ENCODE assay signal across 20 cellular contexts in genomic region chrX:54509401-54509800, GRCh38. TPM values are rescaled to one million over a fixed set of nuclear protein-coding genes. Genes with fewer than 3 reads are reported as not detected.
DNase-seq lines count a peak whose midpoint lies in the region; ATAC-seq and TF ChIP-seq lines count a peak whose summit lies in the region.
"Had no signal": no experiment of that assay in that cellular context is flagged by ENCODE, and none has a peak within 500 bp of the region (broad histone marks: within the 10 kb centered on the region; RNA-seq: fewer than 3 reads in every experiment).

No MANE protein-coding gene starts in this region.

- no peak overlapping the region for H3K9ac ChIP-seq in SK-N-MC (ENCODE audit: insufficient read length)

- DNase-seq in GM03348 (ENCODE audit: low spot score), result peak; percentile 20
- peak; percentile 18 for DNase-seq in SK-N-MC (ENCODE audit: low read depth, low spot score)
- DNase-seq in foreskin melanocyte, result peak; percentile 8
- DNase-seq in osteocyte (ENCODE audit: extremely low spot score, unreplicated experiment), result no peak
- DNase-seq in omental fat pad (ENCODE audit: low spot score), result no peak
- DNase-seq in RPMI8226, result no peak
- no peak for DNase-seq in kidney tubule cell (ENCODE audit: low spot score)
- DNase-seq: activated effector memory CD4-positive, alpha-beta T cell treated with Interleukin-2 at 50 U/mL for 16 hours; cortex of kidney; hypothalamus; KBM-7; kidney; psoas muscle; SIG-M5; stimulated activated CD4-positive, alpha-beta T cell treated with anti-CD3 and anti-CD28 coated beads, Interleukin-12 subunit alpha, Interleukin-12 subunit beta, amount 100 ng/mL, for 4 hours had no signal

- no peak overlapping the region for H3K4me3 Mint-ChIP-seq in osteocyte (ENCODE audit: unreplicated experiment)
- H3K4me3 Mint-ChIP-seq: brain; neural crest cell; T-helper 1 cell treated with Interleukin-12 subunit alpha and Interleukin-12 subunit beta and Interleukin-4 antibody, amounts not matched to agents 30 μg/mL and 1 μg/mL, for 36 hours; type B pancreatic cell had no signal

- H3K9me3 ChIP-seq in SK-N-MC (ENCODE audit: low read depth, low read length), result no peaks in the 10 kb centered on the region

- no peaks in the 10 kb centered on the region for H3K27me3 Mint-ChIP-seq in osteocyte (ENCODE audit: unreplicated experiment)
- H3K27me3 Mint-ChIP-seq: type B pancreatic cell had no signal

- peak overlapping the region; percentile 89 for H3K27ac ChIP-seq in SK-N-MC
- H3K27ac ChIP-seq: psoas muscle had no signal

- 0 out of 2 replicates have a peak overlapping the region, but pooled peaks have one; percentile 4 for H3K4me3 ChIP-seq in SK-N-MC
- H3K4me3 ChIP-seq: psoas muscle had no signal

- TF ChIP-seq CTCF in osteocyte (IDR thresholded peaks at IDR 0.05) (no peak), omental fat pad (IDR thresholded peaks at IDR 0.05) (no peak)

- peaks cover 7% of the 10 kb centered on the region for H3K9me3 Mint-ChIP-seq in osteocyte (ENCODE audit: unreplicated experiment)
- H3K9me3 Mint-ChIP-seq: type B pancreatic cell had no signal

- no peaks in the 10 kb centered on the region for H3K36me3 ChIP-seq in SK-N-MC (ENCODE audit: insufficient read depth, low read length)

- H3K36me3 Mint-ChIP-seq in osteocyte (ENCODE audit: unreplicated experiment), result no peaks in the 10 kb centered on the region
- H3K36me3 Mint-ChIP-seq: brain, type B pancreatic cell had no signal

- H3K27ac Mint-ChIP-seq in osteocyte (ENCODE audit: unreplicated experiment), result peak overlapping the region; percentile 87
- H3K27ac Mint-ChIP-seq: T-helper 1 cell treated with Interleukin-12 subunit alpha and Interleukin-12 subunit beta and Interleukin-4 antibody, amounts not matched to agents 30 μg/mL and 1 μg/mL, for 36 hours; type B pancreatic cell had no signal

- no peak for ATAC-seq in omental fat pad (ENCODE audit: low FRiP score)
- ATAC-seq: HCT116, psoas muscle had no signal

- H3K4me1 Mint-ChIP-seq in osteocyte (ENCODE audit: unreplicated experiment), result peaks cover 9% of the 10 kb centered on the region
- H3K4me1 Mint-ChIP-seq: brain had no signal

RNA-seq across cellular contexts. Expression of gene FGD1, which starts 13.4 kb away (rescaled TPM):
- 29.0 and 29.5 TPM in 2 replicates for total RNA-seq in osteocyte
- 1 to 10 TPM; 2.0 to 3.0 (median 2.2) TPM for total RNA-seq in omental fat pad

RNA-seq across cellular contexts. Expression of gene GNL3L, which starts 20.6 kb away (rescaled TPM):
- 53.6 and 53.8 TPM in 2 replicates for total RNA-seq in osteocyte
- 10 to 100 TPM; 23.8 to 41.2 (median 30.2) TPM for total RNA-seq in omental fat pad

Comparison
In these comparisons a context has a peak if more than half of its experiments do, and no peak if none do; other contexts are left out.
1. DNase-seq: peak in GM03348 (single experiment), SK-N-MC (single experiment) and foreskin melanocyte (single experiment); none in osteocyte (single experiment), omental fat pad (single experiment), RPMI8226 (single experiment) and kidney tubule cell (single experiment).